26 cellular contexts compared by ENCODE assay signal in the genomic region with DNA sequence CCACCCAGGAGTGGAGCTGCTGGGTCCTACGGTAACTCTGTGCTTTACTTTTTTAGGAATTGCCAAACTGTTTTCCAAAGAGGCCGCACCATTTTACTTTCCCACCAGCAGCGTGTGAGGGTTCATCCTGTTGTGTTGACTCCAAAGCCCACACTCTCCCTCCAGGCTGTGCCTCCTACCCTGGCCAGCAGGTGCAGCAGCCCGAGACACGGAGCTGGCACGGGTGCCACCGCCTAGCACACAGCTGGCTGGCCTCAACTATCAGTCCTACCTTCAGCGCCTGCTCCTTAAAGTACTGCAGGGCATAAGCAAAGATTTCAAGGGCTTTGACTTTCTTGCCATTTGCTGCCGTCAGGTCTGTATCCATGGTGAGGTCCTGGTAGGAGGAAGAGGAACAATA.
"Had no signal": no experiment of that assay in that cellular context is flagged by ENCODE, and none has a peak within 500 bp of the region (broad histone marks: within the 10 kb centered on the region; RNA-seq: fewer than 3 reads in every experiment).

No MANE protein-coding gene starts in this region.

- ATAC-seq: effector memory CD8-positive, alpha-beta T cell; gastrocnemius medialis; left lung; mucosa of descending colon; natural killer cell treated with Interleukin-12 subunit alpha and Interleukin-12 subunit beta and Interleukin-15 and Interleukin-18, amount 100 ng/mL, for 72 hours; right lobe of liver; stimulated activated effector memory CD8-positive, alpha-beta T cell treated with anti-CD3 and anti-CD28 coated beads, Interleukin-12 subunit alpha, Interleukin-12 subunit beta, amount 100 ng/mL, for 72 hours had no signal

- H3K9ac ChIP-seq: parathyroid adenoma had no signal

- H3K9me3 Mint-ChIP-seq: effector memory CD8-positive, alpha-beta T cell; mesothelial cell of epicardium; natural killer cell treated with Interleukin-12 subunit alpha and Interleukin-12 subunit beta and Interleukin-15 and Interleukin-18, amount 100 ng/mL, for 72 hours; neural crest cell; stimulated activated effector memory CD8-positive, alpha-beta T cell treated with anti-CD3 and anti-CD28 coated beads, Interleukin-12 subunit alpha, Interleukin-12 subunit beta, amount 100 ng/mL, for 72 hours had no signal

- H3K27ac ChIP-seq: coronary artery, gastrocnemius medialis, heart right ventricle, left lung, parathyroid adenoma, right lobe of liver had no signal

- H3K27me3 ChIP-seq: gastrocnemius medialis, heart right ventricle, left lung, right lobe of liver had no signal

- H3K36me3 Mint-ChIP-seq: mesothelial cell of epicardium; naive B cell; natural killer cell treated with Interleukin-12 subunit alpha and Interleukin-12 subunit beta and Interleukin-15 and Interleukin-18, amount 100 ng/mL, for 72 hours; stimulated activated effector memory CD8-positive, alpha-beta T cell treated with anti-CD3 and anti-CD28 coated beads, Interleukin-12 subunit alpha, Interleukin-12 subunit beta, amount 100 ng/mL, for 72 hours had no signal

- H3K4me1 ChIP-seq: gastrocnemius medialis, left lung, right lobe of liver had no signal

- H3K4me3 Mint-ChIP-seq: effector memory CD8-positive, alpha-beta T cell; mesothelial cell of epicardium; naive B cell; natural killer cell treated with Interleukin-12 subunit alpha and Interleukin-12 subunit beta and Interleukin-15 and Interleukin-18, amount 100 ng/mL, for 72 hours; neural crest cell; stimulated activated effector memory CD8-positive, alpha-beta T cell treated with anti-CD3 and anti-CD28 coated beads, Interleukin-12 subunit alpha, Interleukin-12 subunit beta, amount 100 ng/mL, for 72 hours had no signal

- H3K36me3 ChIP-seq: gastrocnemius medialis, left lung, right lobe of liver had no signal

- H3K9me3 ChIP-seq: gastrocnemius medialis, heart right ventricle, left lung, mucosa of descending colon, right lobe of liver had no signal

- H3K27ac Mint-ChIP-seq: effector memory CD8-positive, alpha-beta T cell; mesothelial cell of epicardium; natural killer cell treated with Interleukin-12 subunit alpha and Interleukin-12 subunit beta and Interleukin-15 and Interleukin-18, amount 100 ng/mL, for 72 hours; progenitor cell of endocrine pancreas; stimulated activated effector memory CD8-positive, alpha-beta T cell treated with anti-CD3 and anti-CD28 coated beads, Interleukin-12 subunit alpha, Interleukin-12 subunit beta, amount 100 ng/mL, for 72 hours had no signal

- H3K4me3 ChIP-seq: coronary artery, gastrocnemius medialis, heart right ventricle, left lung, mucosa of descending colon, right lobe of liver, smooth muscle cell had no signal

- DNase-seq: dermis blood vessel endothelial cell; effector memory CD8-positive, alpha-beta T cell; foreskin fibroblast; gastrocnemius medialis; glutamatergic neuron; hippocampal formation; left cardiac atrium; left lung; mesenchymal stem cell; mucosa of descending colon; naive B cell; right lobe of liver; stimulated activated CD4-positive, alpha-beta T cell treated with anti-CD3 and anti-CD28 coated beads, Interleukin-12 subunit alpha, Interleukin-12 subunit beta, amount 100 ng/mL, for 4 hours; stimulated activated CD4-positive, alpha-beta T cell treated with anti-CD3 and anti-CD28 coated beads, Interleukin-2, amount 100 ng/mL, for 24 hours; stimulated activated CD4-positive, alpha-beta T cell treated with anti-CD3 and anti-CD28 coated beads, Interleukin-4, amount 100 ng/mL, for 24 hours; stimulated activated naive CD4-positive, alpha-beta T cell treated with Interleukin-2 at 50 U/mL for 16 hours; trophoblast cell had no signal

- H3K4me1 Mint-ChIP-seq: naive B cell; stimulated activated effector memory CD8-positive, alpha-beta T cell treated with anti-CD3 and anti-CD28 coated beads, Interleukin-12 subunit alpha, Interleukin-12 subunit beta, amount 100 ng/mL, for 72 hours had no signal
